ENCODE assay signal across 17 cellular contexts in genomic region chr15:65333441-65333820, GRCh38. TPM values are rescaled to one million over a fixed set of nuclear protein-coding genes. Genes with fewer than 3 reads are reported as not detected.
DNase-seq lines count a peak whose midpoint lies in the region; ATAC-seq and TF ChIP-seq lines count a peak whose summit lies in the region.
"Had no signal": no experiment of that assay in that cellular context is flagged by ENCODE, and none has a peak within 500 bp of the region (broad histone marks: within the 10 kb centered on the region; RNA-seq: fewer than 3 reads in every experiment).

No MANE protein-coding gene starts in this region.

- H3K4me1 ChIP-seq in GM23338 (ENCODE audit: insufficient read depth): peaks cover 57% of the 10 kb centered on the region
- peaks cover 21% of the 10 kb centered on the region for H3K4me1 ChIP-seq in endodermal cell (ENCODE audit: control insufficient read depth, insufficient read depth, low read length)
- peaks cover 59% of the 10 kb centered on the region for H3K4me1 ChIP-seq in neural progenitor cell
- H3K4me1 ChIP-seq: Peyer's patch had no signal

- no peaks in the 10 kb centered on the region for H3K9me3 ChIP-seq in endodermal cell (ENCODE audit: control insufficient read depth, low read length)
- H3K9me3 ChIP-seq in neural progenitor cell (ENCODE audit: low read depth): no peaks in the 10 kb centered on the region
- H3K9me3 ChIP-seq: BE2C, Peyer's patch had no signal

- 77 to 78% methylated on average over 5 of the region's 5 CpGs for WGBS in endodermal cell (ENCODE audit: insufficient coverage in 1 of 2, insufficient read length in 1 of 2), 2 experiments

- H3K9me3 Mint-ChIP-seq in GM23338 (no peaks in the 10 kb centered on the region), endodermal cell (no peaks in the 10 kb centered on the region), neural progenitor cell (no peaks in the 10 kb centered on the region)
- H3K9me3 Mint-ChIP-seq: CD8-positive, alpha-beta memory T cell had no signal

- no peak overlapping the region for H3K4me3 ChIP-seq in GM23338
- H3K4me3 ChIP-seq in endodermal cell (ENCODE audit: low read length): no peak overlapping the region
- H3K4me3 ChIP-seq in neural progenitor cell: no peak overlapping the region
- H3K4me3 ChIP-seq: Peyer's patch had no signal

- peaks cover 26% of the 10 kb centered on the region for H3K36me3 Mint-ChIP-seq in GM23338 (ENCODE audit: low read depth)
- H3K36me3 Mint-ChIP-seq in endodermal cell (ENCODE audit: low read depth): peaks cover 4% of the 10 kb centered on the region
- H3K36me3 Mint-ChIP-seq in neural progenitor cell: peaks cover 10% of the 10 kb centered on the region
- H3K36me3 Mint-ChIP-seq: CD8-positive, alpha-beta memory T cell had no signal

- 0 out of 2 replicates have a peak, but pooled peaks cover 9% of the 10 kb centered on the region for H3F3A ChIP-seq in GM23338 (replicated peaks; ENCODE audit: low read depth)
- peaks cover 28% of the 10 kb centered on the region for H3F3A ChIP-seq in neural progenitor cell (ENCODE audit: low read depth)

- H3K9me2 ChIP-seq in GM23338 (ENCODE audit: insufficient read depth): no peaks in the 10 kb centered on the region

- H3K9ac ChIP-seq in endodermal cell (ENCODE audit: extremely low read depth, low read length, poor library complexity, severe bottlenecking) (no peak overlapping the region), neural progenitor cell (no peak overlapping the region)

- peak overlapping the region; percentile 43; the same call in 1 of the 2 replicates for H3K4me2 ChIP-seq in GM23338
- H3K4me2 ChIP-seq in neural progenitor cell: peak overlapping the region; percentile 68

- no peaks in the 10 kb centered on the region; the same call in 1 of the 2 replicates for H4K20me1 ChIP-seq in GM23338 (replicated peaks; ENCODE audit: insufficient read depth)
- H4K20me1 ChIP-seq in neural progenitor cell (ENCODE audit: low read depth): peaks cover 26% of the 10 kb centered on the region

- H3K27ac ChIP-seq in GM23338 (ENCODE audit: low read depth) (no peak overlapping the region), endodermal cell (ENCODE audit: low read depth, low read length) (peak overlapping the region; percentile 87), neural progenitor cell (no peak overlapping the region)
- H3K27ac ChIP-seq: Peyer's patch had no signal

- H3K27me3 Mint-ChIP-seq in GM23338 (ENCODE audit: insufficient read depth, low read depth, poor library complexity): peaks cover 9% of the 10 kb centered on the region
- peaks cover 1% of the 10 kb centered on the region for H3K27me3 Mint-ChIP-seq in endodermal cell (ENCODE audit: insufficient read depth)
- peaks cover 6% of the 10 kb centered on the region for H3K27me3 Mint-ChIP-seq in neural progenitor cell (ENCODE audit: insufficient read depth, low read depth)

- TF ChIP-seq CTCF in GM23338 (conservative IDR thresholded peaks at IDR 0.05; ENCODE audit: low read depth in 2 of 2): no peak
- TF ChIP-seq CTCF in endodermal cell (conservative IDR thresholded peaks at IDR 0.05): no peak
- TF ChIP-seq CTCF in neural progenitor cell (IDR thresholded peaks at IDR 0.05): no peak

- H3K27ac Mint-ChIP-seq in GM23338 (no peak overlapping the region), endodermal cell (no peak overlapping the region), neural progenitor cell (peak overlapping the region; percentile 29)
- H3K27ac Mint-ChIP-seq: CD8-positive, alpha-beta memory T cell had no signal

- H3K36me3 ChIP-seq in GM23338 (ENCODE audit: insufficient read depth) (no peaks in the 10 kb centered on the region), endodermal cell (ENCODE audit: control insufficient read depth, insufficient read depth, low read length) (no peaks in the 10 kb centered on the region), neural progenitor cell (no peaks in the 10 kb centered on the region)
- H3K36me3 ChIP-seq: Peyer's patch had no signal

- H3K79me2 ChIP-seq in GM23338 (replicated peaks; ENCODE audit: insufficient read depth) (no peaks in the 10 kb centered on the region), neural progenitor cell (ENCODE audit: low read depth) (no peaks in the 10 kb centered on the region)

- H3K4me1 Mint-ChIP-seq in GM23338 (peaks cover 57% of the 10 kb centered on the region), endodermal cell (peaks cover 36% of the 10 kb centered on the region), neural progenitor cell (peaks cover 49% of the 10 kb centered on the region)
- H3K4me1 Mint-ChIP-seq: CD8-positive, alpha-beta memory T cell had no signal

- no peak overlapping the region for H3K4me3 Mint-ChIP-seq in GM23338
- H3K4me3 Mint-ChIP-seq in endodermal cell: no peak overlapping the region
- peak overlapping the region; percentile 43 for H3K4me3 Mint-ChIP-seq in neural progenitor cell
- H3K4me3 Mint-ChIP-seq: CD8-positive, alpha-beta memory T cell had no signal

- no peaks in the 10 kb centered on the region for H3K27me3 ChIP-seq in GM23338 (ENCODE audit: insufficient read depth)
- H3K27me3 ChIP-seq in endodermal cell (ENCODE audit: control insufficient read depth, insufficient read depth, low read length, poor library complexity, severe bottlenecking): no peaks in the 10 kb centered on the region
- no peaks in the 10 kb centered on the region for H3K27me3 ChIP-seq in neural progenitor cell
- H3K27me3 ChIP-seq: BE2C, Peyer's patch had no signal

- no peak overlapping the region for H2AFZ ChIP-seq in GM23338
- H2AFZ ChIP-seq in neural progenitor cell (replicated peaks): no peak overlapping the region

- DNase-seq in GM23338 (ENCODE audit: low spot score) (no peak), NCI-H524 treated with DMSO at 0.1 percent for 48 hours (lab: John Stamatoyannopoulos, UW) (peak; percentile 63), endodermal cell (no peak), neural progenitor cell (ENCODE audit: low spot score) (no peak), HuH-7.5 (ENCODE audit: low spot score) (no peak)
- no peak for DNase-seq in stimulated activated CD4-positive, alpha-beta T cell treated with anti-CD3 and anti-CD28 coated beads, Interleukin-12 subunit alpha, Interleukin-12 subunit beta, amount 100 ng/mL, for 4 hours
- DNase-seq: CD8-positive, alpha-beta memory T cell; MV-4-11; NCI-H1436; NCI-H2029 treated with DMSO at 0.1 percent for 48 hours; Peyer's patch; SW 1271 had no signal

- ATAC-seq in GM23338 (no peak), GM21367 (IDR thresholded peaks at IDR 0.05; ENCODE audit: unreplicated experiment) (no peak)
- ATAC-seq: HCT116 had no signal

TF ChIP-seq in GM23338, 12 proteins besides CTCF, POLR2A, EP300 and RAD21 (continues in another document):
- no peak for TF ChIP-seq REST (IDR thresholded peaks at IDR 0.05; ENCODE audit: unreplicated experiment)
- TF ChIP-seq NANOG (IDR thresholded peaks at IDR 0.05; ENCODE audit: borderline replicate concordance): no peak
- TF ChIP-seq EZH2 (IDR thresholded peaks at IDR 0.05; ENCODE audit: low read depth, unreplicated experiment): no peak
- no peak for TF ChIP-seq JUNB (IDR thresholded peaks at IDR 0.05; ENCODE audit: unreplicated experiment)
- TF ChIP-seq EZH2phosphoT487 (IDR thresholded peaks at IDR 0.05; ENCODE audit: unreplicated experiment): no peak

RNA-seq across cellular contexts. Expression of gene RNU5B-1, which starts 29.0 kb away (rescaled TPM):
- not detected in 2 replicates for total RNA-seq in GM23338 (2014; rRNA removed; shearing (Covaris generic))
- polyA plus RNA-seq in GM23338 (2016; fragmentation: Nextera tagmentation; extraction: Ambion mirVana): not detected in 2 replicates
- 10 to 100 TPM in 1 of 2 donors, not detected in 1; 18.6 TPM for total RNA-seq in endodermal cell
- 18,487 TPM for polyA plus RNA-seq in endodermal cell (2013, experiment 1 of 2)
- polyA plus RNA-seq in endodermal cell (2013, experiment 2 of 2): 28,205 TPM
- total RNA-seq in neural progenitor cell (ENCODE audit: low replicate concordance): not detected in 2 replicates
- total RNA-seq: CD8-positive, alpha-beta memory T cell; HT-29; Peyer's patch had no signal
- polyA plus RNA-seq: AG04450; CD8-positive, alpha-beta memory T cell had no signal

RNA-seq across cellular contexts. Expression of gene RNU5A-1, which starts 37.6 kb away (rescaled TPM):
- not detected in 2 replicates for total RNA-seq in GM23338 (2014; rRNA removed; shearing (Covaris generic))
- polyA plus RNA-seq in GM23338 (2016; fragmentation: Nextera tagmentation; extraction: Ambion mirVana): not detected in 2 replicates
- total RNA-seq in endodermal cell: not detected
- polyA plus RNA-seq in endodermal cell (2013, experiment 1 of 2): 11,210 TPM
- polyA plus RNA-seq in endodermal cell (2013, experiment 2 of 2): 16,814 TPM
- total RNA-seq in neural progenitor cell (ENCODE audit: low replicate concordance): not detected in 2 replicates
- total RNA-seq: CD8-positive, alpha-beta memory T cell; HT-29; Peyer's patch had no signal
- polyA plus RNA-seq: AG04450; CD8-positive, alpha-beta memory T cell had no signal

RNA-seq across cellular contexts. Expression of gene IGDCC3, which starts 44.4 kb away (rescaled TPM):
- total RNA-seq in GM23338 (2014; rRNA removed; shearing (Covaris generic)): 26.3 and 30.7 TPM in 2 replicates
- polyA plus RNA-seq in GM23338 (2016; fragmentation: Nextera tagmentation; extraction: Ambion mirVana): 15.3 and 16.4 TPM in 2 replicates
- 10 to 100 TPM in 1 of 2 donors, 1 to 10 TPM in 1; 7.9 to 13.5 TPM for total RNA-seq in endodermal cell
- 160 TPM for polyA plus RNA-seq in endodermal cell (2013, experiment 1 of 2)
- polyA plus RNA-seq in endodermal cell (2013, experiment 2 of 2): 139 TPM
- total RNA-seq in neural progenitor cell (ENCODE audit: low replicate concordance): 15.8 and 29.4 TPM in 2 replicates
- total RNA-seq: CD8-positive, alpha-beta memory T cell; HT-29; Peyer's patch had no signal
- polyA plus RNA-seq: CD8-positive, alpha-beta memory T cell had no signal

RNA-seq across cellular contexts. Expression of gene PARP16, which starts 46.7 kb away (rescaled TPM):
- 3.6 and 4.6 TPM in 2 replicates for total RNA-seq in GM23338 (2014; rRNA removed; shearing (Covaris generic))
- 4.1 and 4.4 TPM in 2 replicates for polyA plus RNA-seq in GM23338 (2016; fragmentation: Nextera tagmentation; extraction: Ambion mirVana)
- total RNA-seq in endodermal cell: 10 to 100 TPM in 1 of 2 donors, 1 to 10 TPM in 1; 4.3 to 11.6 TPM
- polyA plus RNA-seq in endodermal cell (2013, experiment 1 of 2): 12.7 TPM
- polyA plus RNA-seq in endodermal cell (2013, experiment 2 of 2): 12.6 TPM
- 5.7 and 9.4 TPM in 2 replicates for total RNA-seq in neural progenitor cell (ENCODE audit: low replicate concordance)
